ENCODE assay signal across 8 cellular contexts in genomic region chr2:190359896-190360376, GRCh38. TPM values are rescaled to one million over a fixed set of nuclear protein-coding genes. Genes with fewer than 3 reads are reported as not detected.
DNase-seq lines count a peak whose midpoint lies in the region; ATAC-seq and TF ChIP-seq lines count a peak whose summit lies in the region.

No MANE protein-coding gene starts in this region.

- ATAC-seq in CD8-positive, alpha-beta T cell, result peak; percentile 92
- ATAC-seq in GM21367 (IDR thresholded peaks at IDR 0.05; ENCODE audit: unreplicated experiment), result peak; percentile 93
- peak; percentile 90 for ATAC-seq in naive thymus-derived CD4-positive, alpha-beta T cell

- peak overlapping the region; percentile 94 for H3K27ac Mint-ChIP-seq in CD8-positive, alpha-beta T cell
- peak overlapping the region; percentile 31 to 95 (median 67) for H3K27ac Mint-ChIP-seq in IgD-negative memory B cell
- peak overlapping the region; percentile 85 to 97 (median 94) for H3K27ac Mint-ChIP-seq in naive thymus-derived CD4-positive, alpha-beta T cell

- H3K4me3 Mint-ChIP-seq in CD8-positive, alpha-beta T cell, result peak overlapping the region; percentile 89
- peak overlapping the region; percentile 90 to 99 (median 95) for H3K4me3 Mint-ChIP-seq in IgD-negative memory B cell
- H3K4me3 Mint-ChIP-seq in naive thymus-derived CD4-positive, alpha-beta T cell, result peak overlapping the region; percentile 75 to 99 (median 92)

- no peaks in the 10 kb centered on the region for H3K9me3 ChIP-seq in CD8-positive, alpha-beta T cell (ENCODE audit: low read length)
- H3K9me3 ChIP-seq in naive thymus-derived CD4-positive, alpha-beta T cell (ENCODE audit: control insufficient read depth in 2 of 3, low read length in 3 of 3), result no peaks in the 10 kb centered on the region
- no peaks in the 10 kb centered on the region for H3K9me3 ChIP-seq in tibial nerve

- no peak for TF ChIP-seq POLR2A in tibial nerve (IDR thresholded peaks at IDR 0.05)

- H3K36me3 ChIP-seq in CD8-positive, alpha-beta T cell (ENCODE audit: insufficient read depth, low read length), result no peaks in the 10 kb centered on the region
- H3K36me3 ChIP-seq in naive thymus-derived CD4-positive, alpha-beta T cell (ENCODE audit: control insufficient read depth in 2 of 3, insufficient read depth in 3 of 3, low read length in 3 of 3), result no peaks in the 10 kb centered on the region
- H3K36me3 ChIP-seq in tibial nerve, result peaks cover 0 to 6% (median 2%) of the 10 kb centered on the region in 3 donors

- POLR2A ChIA-PET in CD8-positive, alpha-beta T cell (lab: Charles Lee), result interaction anchor here (0.6 to 3.3 kb wide), 5 partner anchors 14 to 47 kb away, joined by 3 to 17 read pairs (median 5); partner anchors contain the start of genes HIBCH and INPP1
- POLR2A ChIA-PET in naive thymus-derived CD4-positive, alpha-beta T cell (lab: Charles Lee), result interaction anchor here (0.7 to 1.6 kb wide), 8 partner anchors 8 to 701 kb away, joined by 3 to 7 read pairs (median 3); partner anchors contain the start of gene INPP1

- intact Hi-C loops in CD8-positive, alpha-beta T cell (cut with DNase I, micrococcal nuclease), result loop anchor here in 1 of 2 experiments (2.0 kb wide), 1 partner anchor 15 kb away; no protein-coding TSS in a partner anchor
- intact Hi-C loops in naive thymus-derived CD4-positive, alpha-beta T cell (cut with micrococcal nuclease), result loop anchor here (1.0 to 5.0 kb wide), 7 partner anchors 12 to 918 kb away; partner anchors contain the start of genes HIBCH (in 2 of the 2) and WDR75 (in 1 of the 2)

- peak overlapping the region; percentile 69 for H3K27ac ChIP-seq in CD8-positive, alpha-beta T cell (ENCODE audit: low read depth, low read length)
- peak overlapping the region; percentile 71 for H3K27ac ChIP-seq in naive thymus-derived CD4-positive, alpha-beta T cell (ENCODE audit: low read depth, low read length)
- H3K27ac ChIP-seq in tibial nerve, result peak overlapping the region; percentile 39 to 81 (median 70)

- WGBS in tibial nerve, 2 donors, result 1 to 6% methylated on average over 6 of the region's 6 CpGs

- H3K27me3 ChIP-seq in CD8-positive, alpha-beta T cell (ENCODE audit: insufficient read depth, low read length), result no peaks in the 10 kb centered on the region
- no peaks in the 10 kb centered on the region for H3K27me3 ChIP-seq in naive thymus-derived CD4-positive, alpha-beta T cell (ENCODE audit: control insufficient read depth in 2 of 2, insufficient read depth in 2 of 2, low read length in 2 of 2)
- H3K27me3 ChIP-seq in tibial nerve, result no peaks in the 10 kb centered on the region

- DNase-seq in CD8-positive, alpha-beta T cell, result peak; percentile 3 to 61 (median 26)
- DNase-seq in activated CD8-positive, alpha-beta memory T cell treated with anti-CD3 and anti-CD28 coated beads for 24 hours, result peak; percentile 70
- DNase-seq in epithelial cell of proximal tubule (ENCODE audit: low read depth) (no peak), tibial nerve (ENCODE audit: low spot score in 2 of 2) (peak in 1 of 2 donors; percentile 35), DMS114 treated with DMSO at 0.1 percent for 48 hours (lab: John Stamatoyannopoulos, UW; ENCODE audit: unreplicated experiment) (no peak)
- DNase-seq in naive thymus-derived CD4-positive, alpha-beta T cell, result peak; percentile 12 to 72 (median 60)

- no peaks in the 10 kb centered on the region for H3K27me3 Mint-ChIP-seq in CD8-positive, alpha-beta T cell (ENCODE audit: low read depth)
- no peaks in the 10 kb centered on the region for H3K27me3 Mint-ChIP-seq in IgD-negative memory B cell
- H3K27me3 Mint-ChIP-seq in naive thymus-derived CD4-positive, alpha-beta T cell, result no peaks in the 10 kb centered on the region

- no peak for TF ChIP-seq CTCF in CD8-positive, alpha-beta T cell (IDR thresholded peaks at IDR 0.05)
- TF ChIP-seq CTCF in epithelial cell of proximal tubule (conservative IDR thresholded peaks at IDR 0.05; ENCODE audit: low read depth, low read length) (no peak), tibial nerve (IDR thresholded peaks at IDR 0.05) (no peak)

- H3K4me1 ChIP-seq in CD8-positive, alpha-beta T cell (ENCODE audit: insufficient read depth, low read length), result peaks cover 15% of the 10 kb centered on the region
- peaks cover 0 to 3% of the 10 kb centered on the region in 2 donors for H3K4me1 ChIP-seq in naive thymus-derived CD4-positive, alpha-beta T cell (ENCODE audit: control insufficient read depth in 2 of 2, insufficient read depth in 2 of 2, low read length in 2 of 2)
- H3K4me1 ChIP-seq in tibial nerve, result peaks cover 0 to 44% (median 7%) of the 10 kb centered on the region in 4 donors

- H3K4me1 Mint-ChIP-seq in CD8-positive, alpha-beta T cell (ENCODE audit: low read depth), result peaks cover 34% of the 10 kb centered on the region
- peaks cover 3 to 21% (median 16%) of the 10 kb centered on the region in 3 donors for H3K4me1 Mint-ChIP-seq in IgD-negative memory B cell
- H3K4me1 Mint-ChIP-seq in naive thymus-derived CD4-positive, alpha-beta T cell, result peaks cover 10 to 39% (median 26%) of the 10 kb centered on the region in 7 donors

- peak in 1 of 2 donors; percentile 39 for TF ChIP-seq EP300 in tibial nerve (IDR thresholded peaks at IDR 0.05)

- peak overlapping the region; percentile 60 for H3K4me3 ChIP-seq in CD8-positive, alpha-beta T cell (ENCODE audit: low read depth, low read length)
- peak overlapping the region; percentile 53 for H3K4me3 ChIP-seq in epithelial cell of proximal tubule (ENCODE audit: low read depth, low read length)
- peak overlapping the region; percentile 61 for H3K4me3 ChIP-seq in naive thymus-derived CD4-positive, alpha-beta T cell (ENCODE audit: low read length)
- peak overlapping the region; percentile 3 to 44 (median 16) for H3K4me3 ChIP-seq in tibial nerve

- CTCF ChIA-PET in CD8-positive, alpha-beta T cell (lab: Charles Lee), result interaction anchor here (0.6 to 1.1 kb wide), 4 partner anchors 10 to 30 kb away, joined by 3 to 5 read pairs (median 3); no protein-coding TSS in a partner anchor
- CTCF ChIA-PET in naive thymus-derived CD4-positive, alpha-beta T cell (lab: Charles Lee), result interaction anchor here (0.6 to 1.4 kb wide), 4 partner anchors 10 to 41 kb away, joined by 3 to 4 read pairs (median 4); partner anchors contain the start of gene HIBCH

- no peaks in the 10 kb centered on the region for H3K9me3 Mint-ChIP-seq in CD8-positive, alpha-beta T cell
- no peaks in the 10 kb centered on the region for H3K9me3 Mint-ChIP-seq in IgD-negative memory B cell
- H3K9me3 Mint-ChIP-seq in naive thymus-derived CD4-positive, alpha-beta T cell, result no peaks in the 10 kb centered on the region

- H3K36me3 Mint-ChIP-seq in CD8-positive, alpha-beta T cell, result peaks cover 7% of the 10 kb centered on the region
- no peaks in the 10 kb centered on the region for H3K36me3 Mint-ChIP-seq in IgD-negative memory B cell
- peaks cover 0 to 5% (median 4%) of the 10 kb centered on the region in 5 donors for H3K36me3 Mint-ChIP-seq in naive thymus-derived CD4-positive, alpha-beta T cell

RNA-seq across cellular contexts. Expression of gene INPP1, which starts 16.5 kb away (rescaled TPM):
- 1 to 10 TPM; 1.6 to 2.9 TPM for total RNA-seq in CD8-positive, alpha-beta T cell
- polyA plus RNA-seq in IgD-negative memory B cell, result 2.7 TPM
- 6.5 and 8.7 TPM in 2 replicates for total RNA-seq in epithelial cell of proximal tubule
- 1 to 10 TPM; 1.6 to 6.7 (median 2.5) TPM for total RNA-seq in naive thymus-derived CD4-positive, alpha-beta T cell
- polyA plus RNA-seq in naive thymus-derived CD4-positive, alpha-beta T cell, result 1 to 10 TPM; 1.2 to 2.0 TPM
- total RNA-seq in tibial nerve, result 10 to 100 TPM; 14.7 to 21.0 (median 15.8) TPM

RNA-seq across cellular contexts. Expression of gene HIBCH, which starts 40.3 kb away (rescaled TPM):
- total RNA-seq in CD8-positive, alpha-beta T cell, result 1 to 10 TPM; 3.7 to 5.8 TPM
- polyA plus RNA-seq in IgD-negative memory B cell, result 22.5 TPM
- total RNA-seq in epithelial cell of proximal tubule (8.6 and 12.2 TPM in 2 replicates), tibial nerve (10 to 100 TPM; 15.6 to 19.9 (median 17.8) TPM)
- total RNA-seq in naive thymus-derived CD4-positive, alpha-beta T cell, result 10 to 100 TPM; 11.3 to 25.0 (median 21.6) TPM
- polyA plus RNA-seq in naive thymus-derived CD4-positive, alpha-beta T cell, result 10 to 100 TPM; 23.9 to 25.1 TPM

RNA-seq across cellular contexts. Expression of gene MFSD6, which starts 48.2 kb away (rescaled TPM):
- 10 to 100 TPM; 45.6 to 50.6 TPM for total RNA-seq in CD8-positive, alpha-beta T cell
- 10.4 TPM for polyA plus RNA-seq in IgD-negative memory B cell
- 18.2 and 54.3 TPM in 2 replicates for total RNA-seq in epithelial cell of proximal tubule
- total RNA-seq in naive thymus-derived CD4-positive, alpha-beta T cell, result 10 to 100 TPM; 35.8 to 49.3 (median 44.7) TPM
- 10 to 100 TPM; 16.5 to 19.7 TPM for polyA plus RNA-seq in naive thymus-derived CD4-positive, alpha-beta T cell
- total RNA-seq in tibial nerve, result 10 to 100 TPM; 87.1 to 96.6 (median 92.4) TPM

Comparison
In these comparisons a context has a peak if more than half of its experiments do, and no peak if none do; other contexts are left out.
1. DNase-seq: peak in CD8-positive, alpha-beta T cell (7 of 7), activated CD8-positive, alpha-beta memory T cell treated with anti-CD3 and anti-CD28 coated beads for 24 hours (single experiment) and naive thymus-derived CD4-positive, alpha-beta T cell (9 of 9); none in epithelial cell of proximal tubule (single experiment) and DMS114 treated with DMSO at 0.1 percent for 48 hours (single experiment).
2. Peak in every context shown above with its lines, with median percentiles within 50 percentile points of each other: ATAC-seq, H3K27ac ChIP-seq, H3K4me3 ChIP-seq, H3K27ac Mint-ChIP-seq and H3K4me3 Mint-ChIP-seq.